ENCODE assay signal across 1 cellular context in genomic region chr7:64672414-64672813, GRCh38.
TF ChIP-seq lines count a peak whose summit lies in the region.

No MANE protein-coding gene starts in this region.

TF ChIP-seq in HepG2, 621 proteins besides CTCF, POLR2A, EP300 and RAD21:
- TF ChIP-seq ZSCAN5A (CRISPR knock-in tag; IDR thresholded peaks at IDR 0.05; ENCODE audit: borderline replicate concordance), result no peak
- no peak for TF ChIP-seq JUND (CRISPR knock-in tag; IDR thresholded peaks at IDR 0.05)
- TF ChIP-seq ZNF549 (CRISPR knock-in tag; IDR thresholded peaks at IDR 0.05), result no peak
- TF ChIP-seq ZNF510 (CRISPR knock-in tag; IDR thresholded peaks at IDR 0.05; ENCODE audit: low read depth), result no peak
- TF ChIP-seq ZNF556 (CRISPR knock-in tag; IDR thresholded peaks at IDR 0.05; ENCODE audit: borderline replicate concordance), result no peak
- no peak for TF ChIP-seq ATF2 (CRISPR knock-in tag; IDR thresholded peaks at IDR 0.05)
- no peak for TF ChIP-seq CREB1 (IDR thresholded peaks at IDR 0.05)
- TF ChIP-seq CREB1 (CRISPR knock-in tag; IDR thresholded peaks at IDR 0.05), result no peak
- TF ChIP-seq SAP130 (CRISPR knock-in tag; IDR thresholded peaks at IDR 0.05; ENCODE audit: low read depth), result no peak
- no peak for TF ChIP-seq ZNF256 (CRISPR knock-in tag; conservative IDR thresholded peaks at IDR 0.05)
- TF ChIP-seq ZBTB7B (CRISPR knock-in tag; IDR thresholded peaks at IDR 0.05), result no peak
- no peak for TF ChIP-seq AFF4 (CRISPR knock-in tag; IDR thresholded peaks at IDR 0.05)
- TF ChIP-seq MED1 (CRISPR knock-in tag; IDR thresholded peaks at IDR 0.05), result no peak
- TF ChIP-seq ZSCAN31 (CRISPR knock-in tag; IDR thresholded peaks at IDR 0.05; ENCODE audit: low read depth), result no peak
- no peak for TF ChIP-seq SMAD3 (CRISPR knock-in tag; IDR thresholded peaks at IDR 0.05)
- TF ChIP-seq MAF1 (CRISPR knock-in tag; IDR thresholded peaks at IDR 0.05; ENCODE audit: borderline replicate concordance), result no peak
- TF ChIP-seq ZNF781 (CRISPR knock-in tag; IDR thresholded peaks at IDR 0.05; ENCODE audit: borderline replicate concordance, not compliant biosample characterization), result no peak
- no peak for TF ChIP-seq ZNF550 (CRISPR knock-in tag; IDR thresholded peaks at IDR 0.05; ENCODE audit: borderline replicate concordance)
